ENCODE assay signal across 21 cellular contexts in genomic region chr10:2173328-2173727, GRCh38.
DNase-seq lines count a peak whose midpoint lies in the region; ATAC-seq and TF ChIP-seq lines count a peak whose summit lies in the region.
"Had no signal": no experiment of that assay in that cellular context is flagged by ENCODE, and none has a peak within 500 bp of the region (broad histone marks: within the 10 kb centered on the region; RNA-seq: fewer than 3 reads in every experiment).

No MANE protein-coding gene starts in this region.

- no peak overlapping the region for H3K27ac Mint-ChIP-seq in activated CD4-positive, alpha-beta memory T cell treated with anti-CD3 and anti-CD28 coated beads, Interleukin-2, amount 10 ng/mL, durations not matched to agents 7 days and 5 days
- H3K27ac Mint-ChIP-seq: CD8-positive, alpha-beta memory T cell; GM23338; T-helper 1 cell treated with Interleukin-12 subunit alpha and Interleukin-12 subunit beta and Interleukin-4 antibody, amounts not matched to agents 30 μg/mL and 1 μg/mL, for 36 hours had no signal

- H3K4me3 ChIP-seq in epithelial cell of esophagus (ENCODE audit: low read length), result no peak overlapping the region
- H3K4me3 ChIP-seq: GM23338, K562 had no signal

- H3K4me1 Mint-ChIP-seq in activated CD4-positive, alpha-beta memory T cell treated with anti-CD3 and anti-CD28 coated beads, Interleukin-2, amount 10 ng/mL, durations not matched to agents 7 days and 5 days, result no peaks in the 10 kb centered on the region
- H3K4me1 Mint-ChIP-seq: CD8-positive, alpha-beta memory T cell; GM23338 had no signal

- DNase-seq in HPDE6-E6E7 (ENCODE audit: extremely low spot score) (peak; percentile 1), NCI-H1105 (lab: John Stamatoyannopoulos, UW) (peak; percentile 5), NCI-H774 (lab: John Stamatoyannopoulos, UW) (peak; percentile 60), epithelial cell of esophagus (ENCODE audit: low read depth) (peak; percentile 73), activated T-cell treated with anti-CD3 and anti-CD28 coated beads for 4 hours (no peak)
- no peak for DNase-seq in activated CD4-positive, alpha-beta memory T cell treated with anti-CD3 and anti-CD28 coated beads, Interleukin-2, amount 10 ng/mL, durations not matched to agents 7 days and 5 days
- DNase-seq: C1 segment of cervical spinal cord; CD8-positive, alpha-beta memory T cell; DMS53; EL; HCEC 1CT; NCI-H1417 treated with DMSO at 0.1 percent for 48 hours; NCI-H187 treated with DMSO at 0.1 percent for 48 hours; NCI-H226; NCI-H524 treated with DMSO at 0.1 percent for 48 hours; OCI-M1; SIG-M5 had no signal

- POLR2A ChIA-PET in activated CD4-positive, alpha-beta memory T cell treated with anti-CD3 and anti-CD28 coated beads, Interleukin-2, amount 10 ng/mL, durations not matched to agents 7 days and 5 days (lab: Charles Lee), result no interaction called here

- no peaks in the 10 kb centered on the region for H3K36me3 Mint-ChIP-seq in activated CD4-positive, alpha-beta memory T cell treated with anti-CD3 and anti-CD28 coated beads, Interleukin-2, amount 10 ng/mL, durations not matched to agents 7 days and 5 days (ENCODE audit: low read depth)
- H3K36me3 Mint-ChIP-seq: CD8-positive, alpha-beta memory T cell had no signal

- H3K27me3 Mint-ChIP-seq in activated CD4-positive, alpha-beta memory T cell treated with anti-CD3 and anti-CD28 coated beads, Interleukin-2, amount 10 ng/mL, durations not matched to agents 7 days and 5 days, result no peaks in the 10 kb centered on the region
- H3K27me3 Mint-ChIP-seq: CD8-positive, alpha-beta memory T cell had no signal

- TF ChIP-seq CTCF in epithelial cell of esophagus (IDR thresholded peaks at IDR 0.05; ENCODE audit: insufficient read depth, low read depth, low read length, missing control alignments), result no peak

- ATAC-seq in GM18520 (IDR thresholded peaks at IDR 0.05; ENCODE audit: unreplicated experiment), result no peak
- ATAC-seq: GM23338, K562 had no signal

- H3K4me3 Mint-ChIP-seq in activated CD4-positive, alpha-beta memory T cell treated with anti-CD3 and anti-CD28 coated beads, Interleukin-2, amount 10 ng/mL, durations not matched to agents 7 days and 5 days, result no peak overlapping the region
- H3K4me3 Mint-ChIP-seq: CD8-positive, alpha-beta memory T cell; GM23338; T-helper 1 cell treated with Interleukin-12 subunit alpha and Interleukin-12 subunit beta and Interleukin-4 antibody, amounts not matched to agents 30 μg/mL and 1 μg/mL, for 36 hours had no signal

- CTCF ChIA-PET in activated CD4-positive, alpha-beta memory T cell treated with anti-CD3 and anti-CD28 coated beads, Interleukin-2, amount 10 ng/mL, durations not matched to agents 7 days and 5 days (lab: Charles Lee), result no interaction called here

- no peaks in the 10 kb centered on the region for H3K9me3 Mint-ChIP-seq in activated CD4-positive, alpha-beta memory T cell treated with anti-CD3 and anti-CD28 coated beads, Interleukin-2, amount 10 ng/mL, durations not matched to agents 7 days and 5 days
- H3K9me3 Mint-ChIP-seq: GM23338; T-helper 1 cell treated with Interleukin-12 subunit alpha and Interleukin-12 subunit beta and Interleukin-4 antibody, amounts not matched to agents 30 μg/mL and 1 μg/mL, for 36 hours had no signal

Comparison
In these comparisons a context has a peak if more than half of its experiments do, and no peak if none do; other contexts are left out.
1. DNase-seq: peak in HPDE6-E6E7 (single experiment), NCI-H1105 (single experiment), NCI-H774 (single experiment) and epithelial cell of esophagus (single experiment); none in activated CD4-positive, alpha-beta memory T cell treated with anti-CD3 and anti-CD28 coated beads, Interleukin-2, amount 10 ng/mL, durations not matched to agents 7 days and 5 days (single experiment) and activated T-cell treated with anti-CD3 and anti-CD28 coated beads for 4 hours (single experiment).